8 cellular contexts compared by ENCODE assay signal in the genomic region with DNA sequence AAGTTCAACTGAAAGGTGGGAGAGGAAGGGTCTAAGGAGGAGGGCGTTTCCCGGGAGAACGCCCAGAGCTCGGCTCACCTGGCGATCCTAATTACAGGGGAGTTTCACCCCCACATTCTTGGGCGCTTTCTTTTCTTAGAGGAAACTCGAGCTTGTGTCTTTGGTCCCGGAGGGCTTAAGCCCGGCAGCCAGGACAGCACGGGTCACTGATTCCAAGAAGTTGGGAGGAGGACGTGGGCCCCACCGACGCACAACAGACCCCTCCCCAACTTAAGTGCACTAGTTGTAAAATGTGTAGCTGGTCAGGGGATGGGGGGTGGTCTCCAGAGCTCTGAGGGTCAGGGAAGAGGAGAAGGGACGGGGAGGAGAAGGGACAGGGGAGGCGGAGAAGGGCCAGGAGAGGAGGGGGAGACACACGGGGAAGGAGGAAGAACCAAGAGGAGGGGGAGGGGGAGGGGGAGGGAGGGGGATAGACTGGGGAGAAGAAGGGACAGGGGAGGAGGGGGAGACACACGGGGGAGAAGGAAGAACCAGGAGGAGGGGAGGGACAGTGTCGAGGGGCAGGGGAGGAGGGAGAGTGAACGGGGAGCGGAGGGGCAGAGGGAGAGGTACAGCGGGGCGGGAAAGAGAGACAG. TPM values are rescaled to one million over a fixed set of nuclear protein-coding genes. Genes with fewer than 3 reads are reported as not detected.
DNase-seq lines count a peak whose midpoint lies in the region; ATAC-seq and TF ChIP-seq lines count a peak whose summit lies in the region.

No MANE protein-coding gene starts in this region.

- TF ChIP-seq CTCF in A673 (conservative IDR thresholded peaks at IDR 0.05; ENCODE audit: low read depth, low read length) = no peak
- no peak for TF ChIP-seq CTCF in GM20000 (IDR thresholded peaks at IDR 0.05; ENCODE audit: extremely low read depth, missing control alignments)
- TF ChIP-seq CTCF in adrenal gland (IDR thresholded peaks at IDR 0.05) = no peak
- TF ChIP-seq CTCF in right lobe of liver (IDR thresholded peaks at IDR 0.05) = no peak

- H3K4me1 ChIP-seq in A673 (ENCODE audit: insufficient read depth, low read length, poor library complexity, severe bottlenecking) (no peaks in the 10 kb centered on the region), adrenal gland (replicated peaks in 1 of 2) (peaks cover 0 to 18% of the 10 kb centered on the region in 2 donors), right lobe of liver (peaks cover 0 to 15% (median 0%) of the 10 kb centered on the region in 4 donors)

- H3K9me3 ChIP-seq in A673 (ENCODE audit: low read depth, low read length, poor library complexity, severe bottlenecking) (no peaks in the 10 kb centered on the region), adrenal gland (replicated peaks in 1 of 3) (no peaks in the 10 kb centered on the region), right lobe of liver (no peaks in the 10 kb centered on the region)

- CTCF ChIA-PET in A673 (lab: Charles Lee) = no interaction called here

- no peak for TF ChIP-seq POLR2A in adrenal gland (IDR thresholded peaks at IDR 0.05)
- TF ChIP-seq POLR2A in right lobe of liver (IDR thresholded peaks at IDR 0.05) = no peak

- POLR2A ChIA-PET in A673 (lab: Charles Lee; ENCODE audit: low non-redundant PET) = no interaction called here

- no peak overlapping the region for H3K27ac ChIP-seq in A673 (ENCODE audit: low read depth, low read length, poor library complexity, severe bottlenecking)
- H3K27ac ChIP-seq in adrenal gland = peak overlapping the region; percentile 43 to 85 (median 65)
- H3K27ac ChIP-seq in right lobe of liver = peak overlapping the region; percentile 29 to 67 (median 38)

- H3K36me3 ChIP-seq in A673 (ENCODE audit: insufficient read depth, low read length, poor library complexity, severe bottlenecking) = no peaks in the 10 kb centered on the region
- H3K36me3 ChIP-seq in adrenal gland (replicated peaks in 1 of 2) = no peaks in the 10 kb centered on the region
- H3K36me3 ChIP-seq in right lobe of liver = no peaks in the 10 kb centered on the region

- no peak for DNase-seq in A673 (ENCODE audit: low spot score)
- DNase-seq in GM20000 (ENCODE audit: low spot score) = peak; percentile 50
- peak in 2 of 7 donors; percentile 29 to 33 for DNase-seq in adrenal gland
- peak in 1 of 3 donors; percentile 31 for DNase-seq in right lobe of liver
- no peak for DNase-seq in sciatic nerve (ENCODE audit: low spot score)
- no peak for DNase-seq in DMS 273 treated with DMSO at 0.1 percent for 48 hours (lab: John Stamatoyannopoulos, UW)

- BruUV-seq in A673 (replicated peaks; lab: Mats Ljungman, UMichigan) = no TSS peak

- H3K27me3 ChIP-seq in A673 (replicated peaks; ENCODE audit: insufficient read depth, low read depth, low read length, poor library complexity) = peaks cover 6% of the 10 kb centered on the region
- H3K27me3 ChIP-seq in adrenal gland = no peaks in the 10 kb centered on the region
- H3K27me3 ChIP-seq in right lobe of liver = no peaks in the 10 kb centered on the region

- WGBS in adrenal gland, 4 donors = 3 to 11% (median 8%) methylated on average over 16 to 20 of the region's 22 CpGs
- WGBS in right lobe of liver (ENCODE audit: insufficient coverage, low coverage, low lambda C conversion rate, missing lambda C conversion rate) = 7% methylated on average over 22 of the region's 22 CpGs

- H3K4me3 ChIP-seq in A673 (ENCODE audit: low read depth, low read length, poor library complexity, severe bottlenecking) (peak overlapping the region; percentile 56), adrenal gland (peak overlapping the region in 2 of 4 donors; percentile 61 to 93), right lobe of liver (peak overlapping the region; percentile 76 to 84 (median 84))

- no peak for ATAC-seq in right lobe of liver
- no peak for ATAC-seq in HG02885 (IDR thresholded peaks at IDR 0.05; ENCODE audit: poor library complexity, unreplicated experiment)
- ATAC-seq in sciatic nerve = no peak
- no peak for ATAC-seq in HG02623 (IDR thresholded peaks at IDR 0.05; ENCODE audit: unreplicated experiment)

- intact Hi-C loops in A673 (cut with micrococcal nuclease; ENCODE audit: unreplicated experiment) = no loop called here
- intact Hi-C loops in adrenal gland (cut with DNase I) = loop anchor here (2.0 to 5.0 kb wide), 2 partner anchors 103 to 105 kb away; no protein-coding TSS in a partner anchor
- intact Hi-C loops in right lobe of liver (cut with DNase I) = loop anchor here (5.0 to 10.0 kb wide), 2 partner anchors 103 to 105 kb away; no protein-coding TSS in a partner anchor
- intact Hi-C loops in sciatic nerve (cut with DNase I) = no loop called here

RNA-seq across cellular contexts. Expression of a gene that starts 0.9 kb away (rescaled TPM):
- 0.77 and 0.92 TPM in 2 replicates for total RNA-seq in A673 (2021)
- total RNA-seq in adrenal gland = 10 to 100 TPM; 16.9 to 37.5 (median 24.1) TPM
- polyA plus RNA-seq in adrenal gland = 10 to 100 TPM; 21.8 to 49.0 (median 23.1) TPM
- total RNA-seq in right lobe of liver = 10 to 100 TPM in 5 of 6 experiments, 1 to 10 TPM in 1; 9.1 to 29.5 (median 25.2) TPM
- total RNA-seq in sciatic nerve = 5.1 TPM

Comparison
In these comparisons a context has a peak if more than half of its experiments do, and no peak if none do; other contexts are left out.
1. intact Hi-C loops: an anchor here in adrenal gland (2.0 to 5.0 kb wide) and right lobe of liver (5.0 to 10.0 kb wide); none called in A673 and sciatic nerve.